ENCODE assay signal across 8 cellular contexts in genomic region chr6:157221049-157221816, GRCh38.
DNase-seq lines count a peak whose midpoint lies in the region; ATAC-seq and TF ChIP-seq lines count a peak whose summit lies in the region.

No MANE protein-coding gene starts in this region.

- H3K9me3 Mint-ChIP-seq in activated naive CD4-positive, alpha-beta T cell treated with anti-CD3 and anti-CD28 coated beads, Interleukin-2, amount 10 ng/mL, durations not matched to agents 7 days and 5 days = no peaks in the 10 kb centered on the region
- H3K9me3 Mint-ChIP-seq in glutamatergic neuron (ENCODE audit: unreplicated experiment) = peaks cover 13% of the 10 kb centered on the region
- H3K9me3 Mint-ChIP-seq in type B pancreatic cell = no peaks in the 10 kb centered on the region

- H3K4me1 Mint-ChIP-seq in activated naive CD4-positive, alpha-beta T cell treated with anti-CD3 and anti-CD28 coated beads, Interleukin-2, amount 10 ng/mL, durations not matched to agents 7 days and 5 days = peaks cover 43% of the 10 kb centered on the region
- peaks cover 30% of the 10 kb centered on the region for H3K4me1 Mint-ChIP-seq in glutamatergic neuron (ENCODE audit: low read depth, unreplicated experiment)
- H3K4me1 Mint-ChIP-seq in type B pancreatic cell (ENCODE audit: unreplicated experiment) = peaks cover 25% of the 10 kb centered on the region

- peak overlapping the region; percentile 82 for H3K27ac Mint-ChIP-seq in activated naive CD4-positive, alpha-beta T cell treated with anti-CD3 and anti-CD28 coated beads, Interleukin-2, amount 10 ng/mL, durations not matched to agents 7 days and 5 days
- H3K27ac Mint-ChIP-seq in glutamatergic neuron (ENCODE audit: unreplicated experiment) = peak overlapping the region; percentile 1
- H3K27ac Mint-ChIP-seq in type B pancreatic cell = peak overlapping the region; percentile 93

- H3K36me3 Mint-ChIP-seq in activated naive CD4-positive, alpha-beta T cell treated with anti-CD3 and anti-CD28 coated beads, Interleukin-2, amount 10 ng/mL, durations not matched to agents 7 days and 5 days = no peaks in the 10 kb centered on the region
- no peaks in the 10 kb centered on the region for H3K36me3 Mint-ChIP-seq in glutamatergic neuron (ENCODE audit: unreplicated experiment)
- H3K36me3 Mint-ChIP-seq in type B pancreatic cell = no peaks in the 10 kb centered on the region

- CTCF ChIA-PET in activated naive CD4-positive, alpha-beta T cell treated with anti-CD3 and anti-CD28 coated beads, Interleukin-2, amount 10 ng/mL, durations not matched to agents 7 days and 5 days (lab: Charles Lee) = interaction anchor here (1.0 kb wide), 1 partner anchor 54 kb away, joined by 3 read pairs; no protein-coding TSS in a partner anchor

- peak overlapping the region; percentile 76 for H3K4me3 Mint-ChIP-seq in activated naive CD4-positive, alpha-beta T cell treated with anti-CD3 and anti-CD28 coated beads, Interleukin-2, amount 10 ng/mL, durations not matched to agents 7 days and 5 days
- peak overlapping the region; percentile 56 for H3K4me3 Mint-ChIP-seq in glutamatergic neuron (ENCODE audit: unreplicated experiment)
- H3K4me3 Mint-ChIP-seq in type B pancreatic cell = peak overlapping the region; percentile 60

- DNase-seq in AG09319 (ENCODE audit: extremely low read depth, low read depth) (no peak), KG1 (lab: John Stamatoyannopoulos, UW) (peak; percentile 61), glutamatergic neuron (peak; percentile 74), posterior vena cava (ENCODE audit: low spot score) (peak; percentile 96), type B pancreatic cell (ENCODE audit: extremely low spot score, unreplicated experiment) (peak; percentile 89)
- peak; percentile 89 for DNase-seq in activated naive CD4-positive, alpha-beta T cell treated with anti-CD3 and anti-CD28 coated beads, Interleukin-2, amount 10 ng/mL, durations not matched to agents 7 days and 5 days

- ATAC-seq in GM19351 (IDR thresholded peaks at IDR 0.05; ENCODE audit: unreplicated experiment) = peak; percentile 57
- peak; percentile 64 for ATAC-seq in SK-N-SH treated with all-trans-retinoic acid at 6 μM for 48 hours

- intact Hi-C loops in posterior vena cava (cut with DNase I) = no loop called here

- H3K27me3 Mint-ChIP-seq in activated naive CD4-positive, alpha-beta T cell treated with anti-CD3 and anti-CD28 coated beads, Interleukin-2, amount 10 ng/mL, durations not matched to agents 7 days and 5 days = peaks cover 14% of the 10 kb centered on the region
- H3K27me3 Mint-ChIP-seq in glutamatergic neuron (ENCODE audit: unreplicated experiment) (peaks cover 23% of the 10 kb centered on the region), type B pancreatic cell (no peaks in the 10 kb centered on the region)

- TF ChIP-seq CTCF in AG09319 (IDR thresholded peaks at IDR 0.05; ENCODE audit: low read depth, low read length) (peak; percentile 39), glutamatergic neuron (IDR thresholded peaks at IDR 0.05; ENCODE audit: partially characterized antibody, unreplicated experiment) (no peak), type B pancreatic cell (conservative IDR thresholded peaks at IDR 0.05) (peak; percentile 16)

TF ChIP-seq in SK-N-SH treated with all-trans-retinoic acid at 6 μM for 48 hours, 23 proteins besides CTCF, POLR2A, EP300 and RAD21:
- TF ChIP-seq ZNF70 (CRISPR knock-in tag; IDR thresholded peaks at IDR 0.05) (no peak), ESRRG (CRISPR knock-in tag; IDR thresholded peaks at IDR 0.05) (no peak), ZC3H10 (CRISPR knock-in tag; IDR thresholded peaks at IDR 0.05) (no peak), ZNF565 (CRISPR knock-in tag; conservative IDR thresholded peaks at IDR 0.05; ENCODE audit: low read depth) (no peak)
TF ChIP-seq in SK-N-SH treated with all-trans-retinoic acid at 6 μM for 48 hours: peak in this region for 0.

Comparison
In these comparisons a context has a peak if more than half of its experiments do, and no peak if none do; other contexts are left out.
1. H3K27ac Mint-ChIP-seq: peak in every context shown above with its lines; median percentile 93 in type B pancreatic cell; 82 in activated naive CD4-positive, alpha-beta T cell treated with anti-CD3 and anti-CD28 coated beads, Interleukin-2, amount 10 ng/mL, durations not matched to agents 7 days and 5 days; 1 in glutamatergic neuron.